In the genomic region with DNA sequence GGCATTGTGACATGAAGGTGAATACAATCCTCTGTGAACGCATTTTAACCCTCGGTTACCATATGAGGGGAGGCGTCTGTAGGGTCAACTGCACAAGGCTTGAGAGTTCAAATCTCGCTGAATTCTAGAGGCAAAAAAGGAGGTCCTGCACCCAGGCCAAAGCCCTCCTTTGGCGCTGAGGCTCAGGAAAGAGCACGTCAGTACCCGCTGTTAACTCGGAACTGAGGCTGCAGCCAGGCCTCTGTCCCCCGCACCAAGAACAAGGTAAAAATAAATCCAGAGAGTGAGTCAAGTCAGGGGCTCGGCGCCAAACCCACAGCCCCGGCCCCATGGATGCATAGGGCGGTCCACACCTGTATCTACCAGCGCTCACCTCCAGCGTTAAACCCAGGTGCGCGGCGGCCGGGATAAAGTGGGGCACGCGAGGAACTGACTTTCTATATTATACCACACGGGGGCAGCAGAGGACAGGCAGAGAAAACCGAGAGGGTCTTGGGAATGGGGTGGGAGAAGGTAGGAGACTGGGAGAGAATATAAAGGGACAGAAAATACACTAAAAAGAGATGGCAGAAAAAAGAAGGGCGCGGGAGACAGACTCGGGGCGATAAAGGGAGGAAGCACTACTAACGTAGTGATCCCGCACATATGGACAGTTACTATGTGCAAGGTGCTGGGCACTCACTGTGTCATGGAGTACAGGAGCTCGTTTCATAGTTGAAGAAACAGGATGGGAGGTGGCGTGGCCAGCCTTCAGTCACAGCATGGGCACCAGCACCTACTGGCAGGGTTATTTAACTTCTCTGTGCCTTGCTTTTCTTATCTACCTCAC, we compare ENCODE assay signal across 8 cellular contexts. TPM values are rescaled to one million over a fixed set of nuclear protein-coding genes. Genes with fewer than 3 reads are reported as not detected.
A peak's percentile ranks its signal among the peaks of the same experiment; 100 is the strongest.
DNase-seq lines count a peak whose midpoint lies in the region; ATAC-seq and TF ChIP-seq lines count a peak whose summit lies in the region.

No MANE protein-coding gene starts in this region.

- no peak overlapping the region for H3K4me2 ChIP-seq in DOHH2 (ENCODE audit: low read length)

- H3K4me3 ChIP-seq in DOHH2 (ENCODE audit: low read length) (no peak overlapping the region), body of pancreas (no peak overlapping the region)

- H3F3A ChIP-seq in DOHH2 (ENCODE audit: control insufficient read depth, insufficient read depth), result no peaks in the 10 kb centered on the region

- peaks cover 20% of the 10 kb centered on the region for H3K27me3 ChIP-seq in DOHH2 (ENCODE audit: control insufficient read depth, low read length)
- H3K27me3 ChIP-seq in body of pancreas, result no peaks in the 10 kb centered on the region

- WGBS in body of pancreas, 2 donors, result 11 to 15% methylated on average over 31 of the region's 31 CpGs

- ATAC-seq in body of pancreas, result peak; percentile 63
- peak; percentile 71 for ATAC-seq in left colon
- ATAC-seq in HG02623 (IDR thresholded peaks at IDR 0.05; ENCODE audit: unreplicated experiment), result no peak
- no peak for ATAC-seq in GM19463 (IDR thresholded peaks at IDR 0.05; ENCODE audit: unreplicated experiment)

- H3K79me2 ChIP-seq in DOHH2 (ENCODE audit: control insufficient read depth, low read length), result no peaks in the 10 kb centered on the region

- intact Hi-C loops in body of pancreas (cut with DNase I), result no loop called here
- intact Hi-C loops in left colon (cut with DNase I, micrococcal nuclease), result loop anchor here in 1 of 2 donors (10.0 kb wide), 1 partner anchor 336 kb away; no protein-coding TSS in a partner anchor

- no peaks in the 10 kb centered on the region; the same call in 1 of the 2 replicates for H4K20me1 ChIP-seq in DOHH2 (ENCODE audit: control insufficient read depth, insufficient read depth, low read depth, low read length)

- no peak overlapping the region for H3K27ac ChIP-seq in DOHH2 (ENCODE audit: low read depth, low read length)
- no peak overlapping the region for H3K27ac ChIP-seq in body of pancreas

- H3K36me3 ChIP-seq in DOHH2 (ENCODE audit: control insufficient read depth, low read length) (no peaks in the 10 kb centered on the region), body of pancreas (replicated peaks in 1 of 2; ENCODE audit: insufficient read depth in 1 of 2, low read depth in 2 of 2) (no peaks in the 10 kb centered on the region)

- H3K9me2 ChIP-seq in DOHH2 (replicated peaks; ENCODE audit: control insufficient read depth, low read length), result no peaks in the 10 kb centered on the region

- CTCF ChIA-PET in HEK293T (lab: Yijun Ruan, JAX), result interaction anchor here (0.6 to 1.1 kb wide), 6 partner anchors 34 to 850 kb away, joined by 3 to 7 read pairs (median 4); no protein-coding TSS in a partner anchor

- no peak for TF ChIP-seq POLR2A in body of pancreas (IDR thresholded peaks at IDR 0.05)

- peak; percentile 77 for TF ChIP-seq CTCF in DOHH2 (IDR thresholded peaks at IDR 0.05; ENCODE audit: low read depth, low read length, poor library complexity, severe bottlenecking)
- TF ChIP-seq CTCF in body of pancreas (IDR thresholded peaks at IDR 0.05), result peak; percentile 81 to 96 (median 84)

- H3K4me1 ChIP-seq in DOHH2 (ENCODE audit: control insufficient read depth, low read length) (no peaks in the 10 kb centered on the region), body of pancreas (peaks cover 9% of the 10 kb centered on the region)

- POLR2A ChIA-PET in HEK293T (lab: Yijun Ruan, JAX), result no interaction called here

- H3K9me3 ChIP-seq in DOHH2 (ENCODE audit: control insufficient read depth, insufficient read depth, low read length) (no peaks in the 10 kb centered on the region), body of pancreas (no peaks in the 10 kb centered on the region)

- DNase-seq in HEK293T (ENCODE audit: extremely low spot score) (peak; percentile 73), NCI-H460 (ENCODE audit: extremely low read depth, low read depth) (peak; percentile 3), body of pancreas (peak; percentile 36 to 63 (median 56)), left colon (peak in 1 of 2 donors; percentile 46)
- peak; percentile 8 to 16 for DNase-seq in stimulated activated CD8-positive, alpha-beta memory T cell treated with anti-CD3 and anti-CD28 coated beads, Interleukin-2, amount 100 ng/mL, for 48 hours (ENCODE audit: low read depth in 2 of 2)

TF ChIP-seq in HEK293T, 16 proteins besides CTCF, POLR2A, EP300 and RAD21:
- no peak for TF ChIP-seq ZNF384 (IDR thresholded peaks at IDR 0.05)

RNA-seq across cellular contexts. Expression of gene DMRTA2, which starts 54.9 kb away (rescaled TPM):
- 10.7 and 10.8 TPM in 2 replicates for total RNA-seq in NCI-H460 (2014; rRNA removed; shearing (Covaris generic))
- polyA plus RNA-seq in NCI-H460 (2014; cell fraction: nucleus; rRNA removed), result 21.6 and 28.0 TPM in 2 replicates
- total RNA-seq in body of pancreas, result not detected
- total RNA-seq in left colon, result under 1 TPM in 1 of 2 donors, not detected in 1; 0.18 TPM

Comparison
In these comparisons a context has a peak if more than half of its experiments do, and no peak if none do; other contexts are left out.
1. ATAC-seq: peak in body of pancreas (single experiment) and left colon (single experiment); none in HG02623 (single experiment) and GM19463 (single experiment).